26 cellular contexts compared by ENCODE assay signal in genomic region chr19:13701624-13702023, GRCh38.
"Had no signal": no experiment of that assay in that cellular context is flagged by ENCODE, and none has a peak within 500 bp of the region (broad histone marks: within the 10 kb centered on the region; RNA-seq: fewer than 3 reads in every experiment).

No MANE protein-coding gene starts in this region.

- H3K27ac ChIP-seq: epithelial cell of prostate, esophagus squamous epithelium, gastrocnemius medialis, heart right ventricle, left lung, lower lobe of right lung had no signal

- FAIRE-seq: endometrium, islet of Langerhans, keratinocyte had no signal

- H3K4me1 ChIP-seq: gastrocnemius medialis, left lung, lower lobe of right lung had no signal

- DNase-seq: cortex of kidney; effector CD8-positive, alpha-beta T cell; effector memory CD8-positive, alpha-beta T cell; endodermal cell; erythroblast; esophagus squamous epithelium; foreskin fibroblast; foreskin melanocyte; gastrocnemius medialis; glutamatergic neuron; head of caudate nucleus; heart right ventricle; hippocampal formation; left cardiac atrium; left lung; left ventricle myocardium superior; lower lobe of right lung; mesenchymal stem cell; mucosa of descending colon; naive B cell; naive thymus-derived CD8-positive, alpha-beta T cell had no signal

- ATAC-seq: effector memory CD8-positive, alpha-beta T cell; esophagus mucosa; gastrocnemius medialis; heart right ventricle; left cardiac atrium; left lung; left ventricle myocardium superior; lower lobe of right lung; mucosa of descending colon; naive thymus-derived CD8-positive, alpha-beta T cell had no signal

- H3K9me3 ChIP-seq: gastrocnemius medialis, mucosa of descending colon had no signal

- H3K4me3 ChIP-seq: gastrocnemius medialis, heart right ventricle, left lung, lower lobe of right lung, mucosa of descending colon had no signal

- H3K36me3 ChIP-seq: esophagus squamous epithelium, gastrocnemius medialis, heart right ventricle, left lung, lower lobe of right lung had no signal
